Comparison of ENCODE assay signal across 14 cellular contexts in the genomic region with DNA sequence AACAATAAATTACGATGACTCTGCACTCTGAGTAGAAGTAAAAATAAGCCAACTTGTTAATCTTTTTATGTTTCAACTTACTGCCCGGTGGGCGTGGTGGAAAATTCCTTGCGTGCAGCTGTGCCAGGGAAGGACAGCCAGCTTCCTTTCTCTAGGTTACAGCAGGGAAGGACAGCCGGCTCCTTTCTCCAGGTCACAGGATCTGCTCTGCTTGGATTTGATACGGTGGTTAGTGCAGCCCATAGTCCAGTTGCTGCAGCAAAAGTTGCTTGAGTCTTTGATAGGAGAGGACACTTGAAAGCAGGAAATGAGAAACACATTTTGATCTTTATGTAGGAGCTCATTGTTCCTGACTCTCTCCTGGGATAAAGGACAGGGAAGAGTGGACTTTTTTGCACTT. TPM values are rescaled to one million over a fixed set of nuclear protein-coding genes. Genes with fewer than 3 reads are reported as not detected.
"Had no signal": no experiment of that assay in that cellular context is flagged by ENCODE, and none has a peak within 500 bp of the region (broad histone marks: within the 10 kb centered on the region; RNA-seq: fewer than 3 reads in every experiment).

No MANE protein-coding gene starts in this region.

RNA-seq across cellular contexts. Expression of gene POTEB, which starts 13.4 kb away (rescaled TPM):
- total RNA-seq: activated B cell treated with CpG ODN at 0.5 μM for 24 hours; activated CD4-positive, alpha-beta memory T cell treated with anti-CD3 and anti-CD28 coated beads for 36 hours; activated CD4-positive, alpha-beta memory T cell treated with anti-CD3 and anti-CD28 coated beads, Interleukin-2, amount 10 ng/mL, durations not matched to agents 7 days and 5 days; activated CD4-positive, alpha-beta T cell treated with anti-CD3 and anti-CD28 coated beads for 36 hours; activated CD4-positive, alpha-beta T cell treated with anti-CD3 and anti-CD28 coated beads, Interleukin-2, amount 10 ng/mL, durations not matched to agents 24 days and 14 days; activated CD4-positive, alpha-beta T cell treated with anti-CD3 and anti-CD28 coated beads, Interleukin-2, amount 10 ng/mL, durations not matched to agents 7 days and 5 days; activated CD8-positive, alpha-beta memory T cell treated with anti-CD3 and anti-CD28 coated beads for 36 hours; activated CD8-positive, alpha-beta memory T cell treated with anti-CD3 and anti-CD28 coated beads, Interleukin-2, amount 10 ng/mL, durations not matched to agents 7 days and 5 days; activated CD8-positive, alpha-beta T cell treated with anti-CD3 and anti-CD28 coated beads for 36 hours; activated CD8-positive, alpha-beta T cell treated with anti-CD3 and anti-CD28 coated beads, Interleukin-2, amount 10 ng/mL, durations not matched to agents 7 days and 5 days; T-helper 1 cell treated with Interleukin-12 subunit alpha and Interleukin-12 subunit beta and Interleukin-4 antibody, amounts not matched to agents 30 ng/mL and 1 ng/mL, for 36 hours; T-helper 17 cell; T-helper 2 cell treated with Interferon-gamma antibody and Interleukin-4, amounts not matched to agents 100 ng/mL and 5 ng/mL, for 36 hours; WTC11 had no signal
